Comparison of ENCODE assay signal across 9 cellular contexts in genomic region chr16:19907161-19907992, GRCh38. TPM values are rescaled to one million over a fixed set of nuclear protein-coding genes. Genes with fewer than 3 reads are reported as not detected.
DNase-seq lines count a peak whose midpoint lies in the region; ATAC-seq and FAIRE-seq lines count a peak whose summit lies in the region.
"Had no signal": no experiment of that assay in that cellular context is flagged by ENCODE, and none has a peak within 500 bp of the region (broad histone marks: within the 10 kb centered on the region; RNA-seq: fewer than 3 reads in every experiment).

No MANE protein-coding gene starts in this region.

- no peaks in the 10 kb centered on the region for H3K27me3 ChIP-seq in CD4-positive, CD25-positive, alpha-beta regulatory T cell (ENCODE audit: control insufficient read depth, insufficient read depth, low read length)
- H3K27me3 ChIP-seq in small intestine (ENCODE audit: control insufficient read depth in 2 of 2, insufficient read depth in 2 of 2, low read length in 2 of 2): peaks cover 0 to 2% of the 10 kb centered on the region in 2 donors

- H3K36me3 ChIP-seq in CD4-positive, CD25-positive, alpha-beta regulatory T cell (ENCODE audit: control insufficient read depth, insufficient read depth, low read length): no peaks in the 10 kb centered on the region
- no peaks in the 10 kb centered on the region for H3K36me3 ChIP-seq in small intestine (ENCODE audit: control insufficient read depth in 2 of 2, insufficient read depth in 2 of 2, low read length in 2 of 2)

- H3K9me3 Mint-ChIP-seq in CD4-positive, CD25-positive, alpha-beta regulatory T cell: peaks cover 0 to 3% (median 0%) of the 10 kb centered on the region in 7 donors

- no peak for FAIRE-seq in small intestine (lab: Jason Lieb, UNC)

- H3K27ac Mint-ChIP-seq in CD4-positive, CD25-positive, alpha-beta regulatory T cell: peak overlapping the region in 2 of 3 donors; percentile 52 to 55

- WGBS in small intestine, 3 donors: 21 to 22% (median 21%) methylated on average over 24 of the region's 24 CpGs

- no peaks in the 10 kb centered on the region for H3K9me3 ChIP-seq in CD4-positive, CD25-positive, alpha-beta regulatory T cell (ENCODE audit: control insufficient read depth in 2 of 2, low read length in 2 of 2)
- H3K9me3 ChIP-seq in small intestine (ENCODE audit: control insufficient read depth, low read depth): no peaks in the 10 kb centered on the region

- peaks cover 5% of the 10 kb centered on the region for H3K4me1 ChIP-seq in CD4-positive, CD25-positive, alpha-beta regulatory T cell (ENCODE audit: control insufficient read depth, insufficient read depth, low read length, poor library complexity, severe bottlenecking)
- no peaks in the 10 kb centered on the region for H3K4me1 ChIP-seq in small intestine (ENCODE audit: control insufficient read depth in 2 of 2, insufficient read depth in 1 of 2, low read depth in 1 of 2, low read length in 1 of 2)

- peak overlapping the region in 2 of 4 donors; percentile 44 to 83 for H3K4me3 Mint-ChIP-seq in CD4-positive, CD25-positive, alpha-beta regulatory T cell
- H3K4me3 Mint-ChIP-seq: IgD-negative memory B cell had no signal

- no peak overlapping the region for H3K27ac ChIP-seq in CD4-positive, CD25-positive, alpha-beta regulatory T cell (ENCODE audit: insufficient read depth, low read length, poor library complexity, severe bottlenecking)
- no peak overlapping the region for H3K27ac ChIP-seq in small intestine (ENCODE audit: low read depth in 1 of 2, low read length in 1 of 2)

- H3K4me3 ChIP-seq in CD4-positive, CD25-positive, alpha-beta regulatory T cell (ENCODE audit: low read depth, low read length): no peak overlapping the region
- H3K4me3 ChIP-seq in small intestine (ENCODE audit: low read depth in 1 of 2, low read length in 2 of 2): no peak overlapping the region

- ATAC-seq in CD4-positive, CD25-positive, alpha-beta regulatory T cell (ENCODE audit: low read depth in 2 of 2): peak; percentile 88 to 93
- ATAC-seq in GM21423 (IDR thresholded peaks at IDR 0.05; ENCODE audit: unreplicated experiment): peak; percentile 80
- no peak for ATAC-seq in GM18511 (IDR thresholded peaks at IDR 0.05; ENCODE audit: unreplicated experiment)

- no peaks in the 10 kb centered on the region for H3K36me3 Mint-ChIP-seq in CD4-positive, CD25-positive, alpha-beta regulatory T cell
- H3K36me3 Mint-ChIP-seq: IgD-negative memory B cell had no signal

- peaks cover 0 to 12% (median 8%) of the 10 kb centered on the region in 4 donors for H3K4me1 Mint-ChIP-seq in CD4-positive, CD25-positive, alpha-beta regulatory T cell

- peaks cover 18% of the 10 kb centered on the region for H3K27me3 Mint-ChIP-seq in CD4-positive, CD25-positive, alpha-beta regulatory T cell

- peak; percentile 35 to 78 (median 66) for DNase-seq in CD4-positive, CD25-positive, alpha-beta regulatory T cell
- DNase-seq in NCI-H1092 treated with DMSO at 0.1 percent for 48 hours (lab: John Stamatoyannopoulos, UW) (peak; percentile 84), T-helper 22 cell (ENCODE audit: low read depth) (peak; percentile 24), amniotic stem cell (lab: John Stamatoyannopoulos, UW) (peak; percentile 28), hippocampal formation (lab: John Stamatoyannopoulos, UW) (peak; percentile 19 to 20), small intestine (peak; percentile 62)

RNA-seq across cellular contexts. Expression of gene GPRC5B, which starts 22.7 kb away (rescaled TPM):
- 0.42 TPM for total RNA-seq in CD4-positive, CD25-positive, alpha-beta regulatory T cell
- polyA plus RNA-seq in CD4-positive, CD25-positive, alpha-beta regulatory T cell: under 1 TPM in 3 of 4 donors, not detected in 1; 0.14 to 0.30 (median 0.22) TPM
- polyA plus RNA-seq in small intestine: 10 to 100 TPM in 1 of 3 donors, 1 to 10 TPM in 1, under 1 TPM in 1; 0.22 to 17.0 (median 1.4) TPM
- polyA plus RNA-seq: IgD-negative memory B cell had no signal

Comparison
In these comparisons a context has a peak if more than half of its experiments do, and no peak if none do; other contexts are left out.
1. DNase-seq: peak in every context shown above with its lines; median percentile 84 in NCI-H1092 treated with DMSO at 0.1 percent for 48 hours; 66 in CD4-positive, CD25-positive, alpha-beta regulatory T cell; 62 in small intestine; 28 in amniotic stem cell; 24 in T-helper 22 cell; 20 in hippocampal formation.